Comparison of ENCODE assay signal across 15 cellular contexts in genomic region chr6:130676077-130676772, GRCh38.
DNase-seq lines count a peak whose midpoint lies in the region; ATAC-seq lines count a peak whose summit lies in the region.
"Had no signal": no experiment of that assay in that cellular context is flagged by ENCODE, and none has a peak within 500 bp of the region (broad histone marks: within the 10 kb centered on the region; RNA-seq: fewer than 3 reads in every experiment).

No MANE protein-coding gene starts in this region.

- peaks cover 18% of the 10 kb centered on the region for H3K36me3 Mint-ChIP-seq in activated T-helper 2 cell treated with anti-CD3 and anti-CD28 coated beads, Interferon-gamma antibody, Interleukin-2, Interleukin-4, amounts not matched to agents 10 μg/mL and 5 μg/mL and 100 μg/mL, durations not matched to agents 14 hours and 24 hours and 36 hours (ENCODE audit: low read depth)
- H3K36me3 Mint-ChIP-seq: CD4-positive, CD25-positive, alpha-beta regulatory T cell had no signal

- intact Hi-C loops in activated T-helper 2 cell treated with anti-CD3 and anti-CD28 coated beads, Interferon-gamma antibody, Interleukin-2, Interleukin-4, amounts not matched to agents 10 μg/mL and 5 μg/mL and 100 μg/mL, durations not matched to agents 14 hours and 24 hours and 36 hours (cut with micrococcal nuclease), result loop anchor here (5.0 kb wide), 2 partner anchors 54 to 159 kb away; no protein-coding TSS in a partner anchor

- peak overlapping the region; percentile 1 for H3K27ac Mint-ChIP-seq in activated T-helper 2 cell treated with anti-CD3 and anti-CD28 coated beads, Interferon-gamma antibody, Interleukin-2, Interleukin-4, amounts not matched to agents 10 μg/mL and 5 μg/mL and 100 μg/mL, durations not matched to agents 14 hours and 24 hours and 36 hours
- H3K27ac Mint-ChIP-seq: CD4-positive, CD25-positive, alpha-beta regulatory T cell; mesothelial cell of epicardium had no signal

- no peak for ATAC-seq in GM18498 (IDR thresholded peaks at IDR 0.05; ENCODE audit: unreplicated experiment)
- ATAC-seq: SK-N-SH treated with all-trans-retinoic acid at 6 μM for 48 hours had no signal

- H3K4me3 Mint-ChIP-seq in activated T-helper 2 cell treated with anti-CD3 and anti-CD28 coated beads, Interferon-gamma antibody, Interleukin-2, Interleukin-4, amounts not matched to agents 10 μg/mL and 5 μg/mL and 100 μg/mL, durations not matched to agents 14 hours and 24 hours and 36 hours (ENCODE audit: low read depth), result no peak overlapping the region
- H3K4me3 Mint-ChIP-seq: CD4-positive, CD25-positive, alpha-beta regulatory T cell; mesothelial cell of epicardium had no signal

- peaks cover 15% of the 10 kb centered on the region for H3K9me3 Mint-ChIP-seq in activated T-helper 2 cell treated with anti-CD3 and anti-CD28 coated beads, Interferon-gamma antibody, Interleukin-2, Interleukin-4, amounts not matched to agents 10 μg/mL and 5 μg/mL and 100 μg/mL, durations not matched to agents 14 hours and 24 hours and 36 hours

- DNase-seq in ELF-1 (ENCODE audit: low read depth, low spot score) (peak; percentile 9), LHCN-M2 (ENCODE audit: low read depth) (peak; percentile 79), myocyte (ENCODE audit: low read depth) (peak; percentile 91), mucosa of gallbladder (ENCODE audit: low spot score) (no peak), Ammon's horn (ENCODE audit: low spot score) (no peak)
- no peak for DNase-seq in activated T-helper 2 cell treated with anti-CD3 and anti-CD28 coated beads, Interferon-gamma antibody, Interleukin-2, Interleukin-4, amounts not matched to agents 10 μg/mL and 5 μg/mL and 100 μg/mL, durations not matched to agents 14 hours and 24 hours and 36 hours (ENCODE audit: low spot score)
- DNase-seq in activated CD8-positive, alpha-beta memory T cell treated with anti-CD3 and anti-CD28 coated beads for 24 hours, result no peak
- DNase-seq: activated CD4-positive, alpha-beta T cell treated with anti-CD3 and anti-CD28 coated beads for 48 hours; activated effector memory CD4-positive, alpha-beta T cell treated with Interleukin-2 at 50 U/mL for 16 hours; CD4-positive, CD25-positive, alpha-beta regulatory T cell; hippocampal formation; NCI-H748 treated with DMSO at 0.1 percent for 48 hours had no signal

- H3K4me1 Mint-ChIP-seq in activated T-helper 2 cell treated with anti-CD3 and anti-CD28 coated beads, Interferon-gamma antibody, Interleukin-2, Interleukin-4, amounts not matched to agents 10 μg/mL and 5 μg/mL and 100 μg/mL, durations not matched to agents 14 hours and 24 hours and 36 hours (ENCODE audit: low read depth), result peaks cover 20% of the 10 kb centered on the region
- H3K4me1 Mint-ChIP-seq: CD4-positive, CD25-positive, alpha-beta regulatory T cell had no signal

- H3K27me3 Mint-ChIP-seq in activated T-helper 2 cell treated with anti-CD3 and anti-CD28 coated beads, Interferon-gamma antibody, Interleukin-2, Interleukin-4, amounts not matched to agents 10 μg/mL and 5 μg/mL and 100 μg/mL, durations not matched to agents 14 hours and 24 hours and 36 hours (ENCODE audit: low read depth), result no peaks in the 10 kb centered on the region
- H3K27me3 Mint-ChIP-seq: CD4-positive, CD25-positive, alpha-beta regulatory T cell had no signal

Comparison
In these comparisons a context has a peak if more than half of its experiments do, and no peak if none do; other contexts are left out.
1. DNase-seq: peak in ELF-1 (single experiment), LHCN-M2 (single experiment) and myocyte (single experiment); none in activated T-helper 2 cell treated with anti-CD3 and anti-CD28 coated beads, Interferon-gamma antibody, Interleukin-2, Interleukin-4, amounts not matched to agents 10 μg/mL and 5 μg/mL and 100 μg/mL, durations not matched to agents 14 hours and 24 hours and 36 hours (single experiment), mucosa of gallbladder (single experiment), Ammon's horn (single experiment) and activated CD8-positive, alpha-beta memory T cell treated with anti-CD3 and anti-CD28 coated beads for 24 hours (single experiment).